Comparison of ENCODE assay signal across 20 cellular contexts in the genomic region with DNA sequence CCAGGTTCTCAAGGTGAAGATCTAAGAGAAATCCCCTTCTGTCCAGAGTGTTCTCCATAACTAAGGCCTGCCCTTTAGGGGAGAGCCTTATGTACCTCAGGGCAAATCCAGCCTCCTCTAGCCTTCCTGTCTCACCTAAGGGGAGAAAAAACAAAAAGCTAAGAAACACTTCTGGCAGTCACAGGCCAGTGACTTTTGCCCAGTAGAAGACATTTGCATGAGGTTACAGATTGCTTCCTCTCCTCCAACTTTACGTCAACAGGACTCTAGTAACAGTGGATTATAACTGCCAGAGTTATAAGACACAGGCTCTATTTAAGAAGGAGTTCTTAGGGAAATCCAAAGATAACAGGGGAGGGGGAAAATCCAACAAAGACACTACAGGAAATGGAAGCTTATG. TPM values are rescaled to one million over a fixed set of nuclear protein-coding genes. Genes with fewer than 3 reads are reported as not detected.
A peak's percentile ranks its signal among the peaks of the same experiment; 100 is the strongest.
DNase-seq lines count a peak whose midpoint lies in the region; ATAC-seq, FAIRE-seq and TF ChIP-seq lines count a peak whose summit lies in the region.
"Had no signal": no experiment of that assay in that cellular context is flagged by ENCODE, and none has a peak within 500 bp of the region (broad histone marks: within the 10 kb centered on the region; RNA-seq: fewer than 3 reads in every experiment).

No MANE protein-coding gene starts in this region.

- CTCF ChIA-PET in MCF 10A (lab: Yijun Ruan, JAX): interaction anchor here (0.6 to 4.1 kb wide), 7 partner anchors 15 to 186 kb away, joined by 3 to 20 read pairs (median 3); no protein-coding TSS in a partner anchor

- DNase-seq in breast epithelium (ENCODE audit: low spot score in 2 of 2) (no peak), MCF 10A (ENCODE audit: unreplicated experiment) (no peak), GM19239 (ENCODE audit: insufficient read length, low spot score) (no peak), NAMALWA (ENCODE audit: low spot score) (peak; percentile 25), naive B cell (no peak), cerebellar nuclear complex (lab: John Stamatoyannopoulos, UW) (no peak), NCI-H2029 (lab: John Stamatoyannopoulos, UW) (no peak)
- DNase-seq in stimulated activated CD4-positive, alpha-beta T cell treated with anti-CD3 and anti-CD28 coated beads, Interleukin-12 subunit alpha, Interleukin-12 subunit beta, amount 100 ng/mL, for 4 hours: no peak
- DNase-seq: CD4-positive, CD25-positive, alpha-beta regulatory T cell; DMS 273 treated with DMSO at 0.1 percent for 48 hours; GOT3; H9; KG1 had no signal

- no TSS peak for BruUV-seq in MCF 10A (replicated peaks; lab: Mats Ljungman, UMichigan)

- TF ChIP-seq CTCF in breast epithelium (IDR thresholded peaks at IDR 0.05) (no peak), MCF 10A (IDR thresholded peaks at IDR 0.05; ENCODE audit: unreplicated experiment) (no peak)

- H3K36me3 Mint-ChIP-seq in MCF 10A (ENCODE audit: insufficient read depth, unreplicated experiment): no peaks in the 10 kb centered on the region
- peaks cover 7% of the 10 kb centered on the region in 2 donors for H3K36me3 Mint-ChIP-seq in naive B cell
- H3K36me3 Mint-ChIP-seq: CD4-positive, CD25-positive, alpha-beta regulatory T cell had no signal

- peak overlapping the region; percentile 3 to 34 for H3K27ac ChIP-seq in breast epithelium
- H3K27ac ChIP-seq: 22Rv1; BLaER1 treated with 17β-estradiol and CSF1 and Interleukin-3, amounts not matched to agents 10 nM and 100 nM had no signal

- H3K36me3 ChIP-seq in breast epithelium: no peaks in the 10 kb centered on the region

- H3K9me3 Mint-ChIP-seq in MCF 10A (ENCODE audit: unreplicated experiment) (no peaks in the 10 kb centered on the region), naive B cell (peaks cover 0 to 30% (median 13%) of the 10 kb centered on the region in 7 donors)

- intact Hi-C loops in breast epithelium (cut with DNase I; ENCODE audit: low total_unique reads): no loop called here
- intact Hi-C loops in MCF 10A (cut with micrococcal nuclease): no loop called here

- no peak overlapping the region for H3K4me3 ChIP-seq in breast epithelium
- H3K4me3 ChIP-seq: BLaER1 treated with 17β-estradiol and CSF1 and Interleukin-3, amounts not matched to agents 10 nM and 100 nM had no signal

- TF ChIP-seq POLR2A in breast epithelium (IDR thresholded peaks at IDR 0.05): no peak

- no peaks in the 10 kb centered on the region for H3K4me1 ChIP-seq in breast epithelium

- ATAC-seq in naive B cell (ENCODE audit: low read depth in 2 of 2): peak; percentile 28 to 41

- POLR2A ChIA-PET in MCF 10A (lab: Yijun Ruan, JAX): interaction anchor here (0.7 to 1.9 kb wide), 2 partner anchors 13 to 26 kb away, joined by 3 to 6 read pairs; no protein-coding TSS in a partner anchor

- H3K27ac Mint-ChIP-seq in MCF 10A (ENCODE audit: low read depth, unreplicated experiment) (no peak overlapping the region), naive B cell (peak overlapping the region in 1 of 6 donors; percentile 5)
- H3K27ac Mint-ChIP-seq: CD4-positive, CD25-positive, alpha-beta regulatory T cell; H9; IgD-negative memory B cell had no signal

- peak; percentile 80 for FAIRE-seq in GM19239 (lab: Jason Lieb, UNC)
- FAIRE-seq: GM12892 had no signal

- H3K9me3 ChIP-seq in breast epithelium: peaks cover 0 to 15% of the 10 kb centered on the region in 2 donors

- H3K4me3 Mint-ChIP-seq in MCF 10A (ENCODE audit: unreplicated experiment) (no peak overlapping the region), naive B cell (no peak overlapping the region)
- H3K4me3 Mint-ChIP-seq: CD4-positive, CD25-positive, alpha-beta regulatory T cell; H9; IgD-negative memory B cell had no signal

- no peaks in the 10 kb centered on the region for H3K4me1 Mint-ChIP-seq in MCF 10A (ENCODE audit: insufficient read depth, unreplicated experiment)
- peaks cover 0 to 8% (median 0%) of the 10 kb centered on the region in 3 donors for H3K4me1 Mint-ChIP-seq in naive B cell
- H3K4me1 Mint-ChIP-seq: CD4-positive, CD25-positive, alpha-beta regulatory T cell; H9 had no signal

- H3K27me3 Mint-ChIP-seq in MCF 10A (ENCODE audit: insufficient read depth, unreplicated experiment) (peaks cover 22% of the 10 kb centered on the region), naive B cell (peaks cover 18 to 42% (median 25%) of the 10 kb centered on the region in 3 donors)

- no peaks in the 10 kb centered on the region for H3K27me3 ChIP-seq in breast epithelium
- H3K27me3 ChIP-seq: BLaER1 treated with 17β-estradiol and CSF1 and Interleukin-3, amounts not matched to agents 10 nM and 100 nM had no signal

RNA-seq across cellular contexts. Expression of a gene that starts 15.9 kb away (rescaled TPM):
- 1 to 10 TPM in 2 of 3 donors, under 1 TPM in 1; 0.48 to 8.5 (median 6.2) TPM for total RNA-seq in breast epithelium
- total RNA-seq in MCF 10A (2022): 7.5 and 11.0 TPM in 2 replicates
- 1 to 10 TPM in 1 of 6 donors, under 1 TPM in 3, not detected in 2; 0.34 to 1.9 (median 0.54) TPM for polyA plus RNA-seq in naive B cell (ENCODE audit: low read depth in 6 of 6)

RNA-seq across cellular contexts. Expression of a gene that starts 40.9 kb away (rescaled TPM):
- total RNA-seq in breast epithelium (not detected), MCF 10A (2022) (not detected in 2 replicates)
- not detected for polyA plus RNA-seq in naive B cell (ENCODE audit: low read depth in 6 of 6)
- total RNA-seq: A673; CD4-positive, CD25-positive, alpha-beta regulatory T cell; G401; H9; HT1080 had no signal
- polyA plus RNA-seq: CD4-positive, CD25-positive, alpha-beta regulatory T cell; IgD-negative memory B cell had no signal
